Comparison of ENCODE assay signal across 12 cellular contexts in genomic region chr3:16484216-16484615, GRCh38. TPM values are rescaled to one million over a fixed set of nuclear protein-coding genes. Genes with fewer than 3 reads are reported as not detected.
DNase-seq lines count a peak whose midpoint lies in the region; ATAC-seq and TF ChIP-seq lines count a peak whose summit lies in the region.
"Had no signal": no experiment of that assay in that cellular context is flagged by ENCODE, and none has a peak within 500 bp of the region (broad histone marks: within the 10 kb centered on the region; RNA-seq: fewer than 3 reads in every experiment).

No MANE protein-coding gene starts in this region.

- no peaks in the 10 kb centered on the region for H4K20me1 ChIP-seq in mammary epithelial cell (ENCODE audit: insufficient read depth, low read length)

- H2AFZ ChIP-seq in mammary epithelial cell (ENCODE audit: low read depth, low read length), result no peak overlapping the region

- DNase-seq in MCF 10A (ENCODE audit: unreplicated experiment) (peak; percentile 18), mammary epithelial cell (no peak), cardiac fibroblast (ENCODE audit: low read depth in 2 of 2) (peak; percentile 96 to 99), right lobe of liver (peak in 2 of 3 donors; percentile 43 to 55), transverse colon (peak; percentile 42), DMS53 treated with DMSO at 0.1 percent for 48 hours (lab: John Stamatoyannopoulos, UW; ENCODE audit: unreplicated experiment) (no peak)
- DNase-seq in CD8-positive, alpha-beta memory T cell, result no peak
- DNase-seq: BE2C; SHP77; stimulated activated CD4-positive, alpha-beta T cell treated with anti-CD3 and anti-CD28 coated beads, Interleukin-15, amount 100 ng/mL, for 24 hours had no signal

- peak; percentile 66 to 72 (median 68) for ATAC-seq in right lobe of liver
- no peak for ATAC-seq in GM21515 (IDR thresholded peaks at IDR 0.05; ENCODE audit: unreplicated experiment)

- H3K36me3 Mint-ChIP-seq in MCF 10A (ENCODE audit: insufficient read depth, unreplicated experiment), result no peaks in the 10 kb centered on the region
- H3K36me3 Mint-ChIP-seq in CD8-positive, alpha-beta memory T cell, result peaks cover 6 to 56% (median 15%) of the 10 kb centered on the region in 3 donors

- no peaks in the 10 kb centered on the region for H3K4me1 ChIP-seq in mammary epithelial cell (ENCODE audit: insufficient read depth, low read length)
- H3K4me1 ChIP-seq in right lobe of liver, result peaks cover 0 to 8% (median under 1%) of the 10 kb centered on the region in 4 donors
- peaks cover 3 to 37% (median 13%) of the 10 kb centered on the region in 4 donors for H3K4me1 ChIP-seq in transverse colon
- H3K4me1 ChIP-seq in CD8-positive, alpha-beta memory T cell (ENCODE audit: insufficient read depth, low read length), result peaks cover 42% of the 10 kb centered on the region

- no peak overlapping the region for H3K4me2 ChIP-seq in mammary epithelial cell (ENCODE audit: insufficient read depth, low read depth, low read length)

- H3K9me3 ChIP-seq in mammary epithelial cell (replicated peaks; ENCODE audit: insufficient read depth, low read length) (no peaks in the 10 kb centered on the region), right lobe of liver (no peaks in the 10 kb centered on the region), transverse colon (no peaks in the 10 kb centered on the region)
- no peaks in the 10 kb centered on the region for H3K9me3 ChIP-seq in CD8-positive, alpha-beta memory T cell (ENCODE audit: low read length)
- H3K9me3 ChIP-seq: BE2C had no signal

- no peaks in the 10 kb centered on the region for H3K27me3 Mint-ChIP-seq in MCF 10A (ENCODE audit: insufficient read depth, unreplicated experiment)
- H3K27me3 Mint-ChIP-seq in CD8-positive, alpha-beta memory T cell, result peaks cover 0 to 3% of the 10 kb centered on the region in 2 donors

- H3K9me3 Mint-ChIP-seq in MCF 10A (ENCODE audit: unreplicated experiment), result no peaks in the 10 kb centered on the region
- H3K9me3 Mint-ChIP-seq in CD8-positive, alpha-beta memory T cell, result no peaks in the 10 kb centered on the region
- H3K9me3 Mint-ChIP-seq: activated T-helper 2 cell treated with anti-CD3 and anti-CD28 coated beads, Interferon-gamma antibody, Interleukin-2, Interleukin-4, amounts not matched to agents 10 μg/mL and 5 μg/mL and 100 μg/mL, durations not matched to agents 14 hours and 24 hours and 36 hours had no signal

- no peak overlapping the region for H3K4me3 Mint-ChIP-seq in MCF 10A (ENCODE audit: unreplicated experiment)
- H3K4me3 Mint-ChIP-seq in CD8-positive, alpha-beta memory T cell, result no peak overlapping the region

- no TSS peak for BruUV-seq in MCF 10A (replicated peaks; lab: Mats Ljungman, UMichigan)
- BruUV-seq in mammary epithelial cell (replicated peaks; lab: Mats Ljungman, UMichigan), result no TSS peak

- H3K27me3 ChIP-seq in mammary epithelial cell (ENCODE audit: insufficient read depth, low read length) (no peaks in the 10 kb centered on the region), right lobe of liver (no peaks in the 10 kb centered on the region), transverse colon (no peaks in the 10 kb centered on the region)
- no peaks in the 10 kb centered on the region for H3K27me3 ChIP-seq in CD8-positive, alpha-beta memory T cell (ENCODE audit: insufficient read depth, low read length, poor library complexity, severe bottlenecking)
- H3K27me3 ChIP-seq: BE2C had no signal

- intact Hi-C loops in MCF 10A (cut with micrococcal nuclease), result no loop called here
- intact Hi-C loops in mammary epithelial cell (cut with micrococcal nuclease), result no loop called here
- intact Hi-C loops in right lobe of liver (cut with DNase I), result no loop called here
- intact Hi-C loops in transverse colon (cut with DNase I; ENCODE audit: low total_unique reads), result no loop called here

- dilution Hi-C loops in mammary epithelial cell (cut with HindIII; ENCODE audit: low sequenced_read_pairs), result loop anchor here (5.0 kb wide), 1 partner anchor 42 kb away; no protein-coding TSS in a partner anchor

- POLR2A ChIA-PET in MCF 10A (lab: Yijun Ruan, JAX), result no interaction called here
- POLR2A ChIA-PET in CD8-positive, alpha-beta memory T cell (lab: Charles Lee), result interaction anchor here (0.6 to 2.4 kb wide), 2 partner anchors 11 to 57 kb away, joined by 4 to 10 read pairs; no protein-coding TSS in a partner anchor

- TF ChIP-seq POLR2A in right lobe of liver (IDR thresholded peaks at IDR 0.05) (no peak), transverse colon (IDR thresholded peaks at IDR 0.05) (no peak)

- TF ChIP-seq CTCF in MCF 10A (IDR thresholded peaks at IDR 0.05; ENCODE audit: unreplicated experiment), result no peak
- TF ChIP-seq CTCF in mammary epithelial cell (conservative IDR thresholded peaks at IDR 0.05 in 1 of 2, IDR thresholded peaks at IDR 0.05 in 1 of 2; ENCODE audit: extremely low read depth in 1 of 2, insufficient read depth in 1 of 2, low read depth in 1 of 2, low read length in 2 of 2), result no peak
- no peak for TF ChIP-seq CTCF in cardiac fibroblast (IDR thresholded peaks at IDR 0.05; ENCODE audit: low read depth, low read length)
- TF ChIP-seq CTCF in right lobe of liver (IDR thresholded peaks at IDR 0.05), result no peak
- TF ChIP-seq CTCF in transverse colon (IDR thresholded peaks at IDR 0.05), result no peak

- in situ Hi-C loops in mammary epithelial cell (cut with MboI; ENCODE audit: low sequenced_read_pairs in 2 of 2) (no loop called here), transverse colon (cut with MboI; ENCODE audit: low pct_ligation_motif_present in 1 of 4, low pct_unique_long_range_greater_than_20kb in 1 of 4, low sequenced_read_pairs in 3 of 4) (no loop called here)

- no peak for TF ChIP-seq EP300 in transverse colon (IDR thresholded peaks at IDR 0.05; ENCODE audit: low read depth)

- CTCF ChIA-PET in MCF 10A (lab: Yijun Ruan, JAX), result no interaction called here
- CTCF ChIA-PET in mammary epithelial cell (lab: Charles Lee; ENCODE audit: low non-redundant PET), result no interaction called here
- CTCF ChIA-PET in CD8-positive, alpha-beta memory T cell (lab: Charles Lee), result interaction anchor here (1.0 to 3.1 kb wide), 2 partner anchors 12 to 20 kb away, joined by 3 to 15 read pairs; no protein-coding TSS in a partner anchor

- 56% methylated on average over 6 of the region's 6 CpGs for WGBS in mammary epithelial cell (ENCODE audit: low coverage, missing lambda C conversion rate)
- 83% methylated on average over 6 of the region's 6 CpGs for WGBS in right lobe of liver (ENCODE audit: insufficient coverage, low coverage, low lambda C conversion rate, missing lambda C conversion rate)
- 60 to 78% methylated on average over 6 of the region's 6 CpGs for WGBS in transverse colon (ENCODE audit: low coverage in 1 of 2), 2 donors

- H3K27ac ChIP-seq in mammary epithelial cell (ENCODE audit: insufficient read depth, low read depth, low read length) (no peak overlapping the region), right lobe of liver (peak overlapping the region in 2 of 3 donors; percentile 4 to 16), transverse colon (peak overlapping the region; percentile 44 to 62 (median 56))
- no peak overlapping the region for H3K27ac ChIP-seq in CD8-positive, alpha-beta memory T cell (ENCODE audit: low read depth, low read length)

- H3K4me3 ChIP-seq in mammary epithelial cell (replicated peaks in 1 of 3; ENCODE audit: insufficient read depth in 1 of 3, low read depth in 2 of 3, low read length in 3 of 3) (no peak overlapping the region), cardiac fibroblast (replicated peaks in 1 of 2; ENCODE audit: low read depth in 2 of 2, low read length in 2 of 2) (no peak overlapping the region), right lobe of liver (no peak overlapping the region), transverse colon (no peak overlapping the region)
- no peak overlapping the region for H3K4me3 ChIP-seq in CD8-positive, alpha-beta memory T cell (ENCODE audit: low read length)

- H3K79me2 ChIP-seq in mammary epithelial cell (ENCODE audit: insufficient read depth, low read length), result no peaks in the 10 kb centered on the region

- H3K27ac Mint-ChIP-seq in MCF 10A (ENCODE audit: low read depth, unreplicated experiment), result no peak overlapping the region
- peak overlapping the region in 4 of 8 donors; percentile 17 to 84 (median 65) for H3K27ac Mint-ChIP-seq in CD8-positive, alpha-beta memory T cell
- H3K27ac Mint-ChIP-seq: activated T-helper 2 cell treated with anti-CD3 and anti-CD28 coated beads, Interferon-gamma antibody, Interleukin-2, Interleukin-4, amounts not matched to agents 10 μg/mL and 5 μg/mL and 100 μg/mL, durations not matched to agents 14 hours and 24 hours and 36 hours had no signal

- H3K4me1 Mint-ChIP-seq in MCF 10A (ENCODE audit: insufficient read depth, unreplicated experiment), result no peaks in the 10 kb centered on the region
- H3K4me1 Mint-ChIP-seq in CD8-positive, alpha-beta memory T cell, result peaks cover 60 to 87% (median 87%) of the 10 kb centered on the region in 3 donors

- H3K9ac ChIP-seq in mammary epithelial cell (ENCODE audit: insufficient read depth, low read length), result no peak overlapping the region

- H3K36me3 ChIP-seq in mammary epithelial cell (ENCODE audit: insufficient read depth, low read length), result no peaks in the 10 kb centered on the region
- H3K36me3 ChIP-seq in right lobe of liver, result no peaks in the 10 kb centered on the region
- no peaks in the 10 kb centered on the region for H3K36me3 ChIP-seq in transverse colon
- no peaks in the 10 kb centered on the region for H3K36me3 ChIP-seq in CD8-positive, alpha-beta memory T cell (ENCODE audit: insufficient read depth, low read length)
- H3K36me3 ChIP-seq: BE2C had no signal

RNA-seq across cellular contexts. Expression of gene RFTN1, which starts 29.3 kb away (rescaled TPM):
- total RNA-seq in MCF 10A (2022) (2.1 and 4.5 TPM in 2 replicates), mammary epithelial cell (1 to 10 TPM; 5.2 to 9.6 TPM), right lobe of liver (10 to 100 TPM; 15.1 to 36.0 (median 19.8) TPM), transverse colon (10 to 100 TPM in 3 of 4 donors, 1 to 10 TPM in 1; 6.7 to 25.7 (median 15.7) TPM)
- 7.4 TPM for polyA plus RNA-seq in mammary epithelial cell
- polyA minus RNA-seq in mammary epithelial cell, result 15.8 TPM
- 100 to 1,000 TPM; 125 to 126 TPM for total RNA-seq in CD8-positive, alpha-beta memory T cell
- polyA plus RNA-seq in CD8-positive, alpha-beta memory T cell, result 87.4 TPM

Comparison
In these comparisons a context has a peak if more than half of its experiments do, and no peak if none do; other contexts are left out.
1. DNase-seq: peak in MCF 10A (single experiment), cardiac fibroblast (2 of 2), right lobe of liver (2 of 3) and transverse colon (single experiment); none in mammary epithelial cell (single experiment), CD8-positive, alpha-beta memory T cell (0 of 5) and DMS53 treated with DMSO at 0.1 percent for 48 hours (single experiment).
2. H3K27ac ChIP-seq: peak in right lobe of liver (2 of 3) and transverse colon (4 of 4); none in mammary epithelial cell (single experiment) and CD8-positive, alpha-beta memory T cell (single experiment).